1 cellular context compared by ENCODE assay signal in genomic region chr10:99659031-99659867, GRCh38.
TF ChIP-seq lines count a peak whose summit lies in the region.

A gene with protein sequence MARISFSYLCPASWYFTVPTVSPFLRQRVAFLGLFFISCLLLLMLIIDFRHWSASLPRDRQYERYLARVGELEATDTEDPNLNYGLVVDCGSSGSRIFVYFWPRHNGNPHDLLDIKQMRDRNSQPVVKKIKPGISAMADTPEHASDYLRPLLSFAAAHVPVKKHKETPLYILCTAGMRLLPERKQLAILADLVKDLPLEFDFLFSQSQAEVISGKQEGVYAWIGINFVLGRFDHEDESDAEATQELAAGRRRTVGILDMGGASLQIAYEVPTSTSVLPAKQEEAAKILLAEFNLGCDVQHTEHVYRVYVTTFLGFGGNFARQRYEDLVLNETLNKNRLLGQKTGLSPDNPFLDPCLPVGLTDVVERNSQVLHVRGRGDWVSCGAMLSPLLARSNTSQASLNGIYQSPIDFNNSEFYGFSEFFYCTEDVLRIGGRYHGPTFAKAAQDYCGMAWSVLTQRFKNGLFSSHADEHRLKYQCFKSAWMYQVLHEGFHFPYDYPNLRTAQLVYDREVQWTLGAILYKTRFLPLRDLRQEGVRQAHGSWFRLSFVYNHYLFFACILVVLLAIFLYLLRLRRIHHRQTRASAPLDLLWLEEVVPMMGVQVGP (plus strand): TSS chr10:99659509. CDS start chr10:99659957, 448 bp downstream.

TF ChIP-seq in SK-N-SH, 30 proteins besides CTCF, POLR2A, EP300 and RAD21 (continued from another document):
- TF ChIP-seq RFX5 (IDR thresholded peaks at IDR 0.05; ENCODE audit: low read length) (peak; percentile 42; the same call in 1 of the 2 replicates), PBX3 (IDR thresholded peaks at IDR 0.05) (peak; percentile 98), TAF1 (IDR thresholded peaks at IDR 0.05; ENCODE audit: borderline replicate concordance, low read depth, low read length) (no peak), MEF2A (IDR thresholded peaks at IDR 0.05; ENCODE audit: borderline replicate concordance, low read depth) (no peak), GABPA (IDR thresholded peaks at IDR 0.05; ENCODE audit: low read depth) (peak; percentile 64; the same call in 1 of the 2 replicates), NRF1 (IDR thresholded peaks at IDR 0.05; ENCODE audit: low read depth, low read length) (0 out of 2 replicates have a peak, but pooled peaks have one; percentile 10), USF1 (IDR thresholded peaks at IDR 0.05; ENCODE audit: borderline replicate concordance, low read depth) (no peak), TCF12 (IDR thresholded peaks at IDR 0.05) (no peak), SIN3A (IDR thresholded peaks at IDR 0.05; ENCODE audit: borderline replicate concordance, low read depth, low read length) (no peak), JUND (IDR thresholded peaks at IDR 0.05) (no peak), GATA2 (CRISPR knock-in tag; IDR thresholded peaks at IDR 0.05) (no peak), USF2 (IDR thresholded peaks at IDR 0.05; ENCODE audit: borderline replicate concordance, low read depth, low read length) (no peak), RXRA (IDR thresholded peaks at IDR 0.05; ENCODE audit: borderline replicate concordance, low read depth) (no peak), TEAD4 (IDR thresholded peaks at IDR 0.05; ENCODE audit: borderline replicate concordance, insufficient read depth) (no peak), ELF1 (IDR thresholded peaks at IDR 0.05) (peak; percentile 46; the same call in 1 of the 2 replicates), CHD2 (IDR thresholded peaks at IDR 0.05; ENCODE audit: low read length, partially characterized antibody) (peak; percentile 35), FOSL2 (IDR thresholded peaks at IDR 0.05; ENCODE audit: borderline replicate concordance, low read depth) (no peak), SMC3 (IDR thresholded peaks at IDR 0.05; ENCODE audit: low read depth, low read length) (no peak), MXI1 (IDR thresholded peaks at IDR 0.05; ENCODE audit: low read depth, low read length) (peak; percentile 83)
